In the genomic region with DNA sequence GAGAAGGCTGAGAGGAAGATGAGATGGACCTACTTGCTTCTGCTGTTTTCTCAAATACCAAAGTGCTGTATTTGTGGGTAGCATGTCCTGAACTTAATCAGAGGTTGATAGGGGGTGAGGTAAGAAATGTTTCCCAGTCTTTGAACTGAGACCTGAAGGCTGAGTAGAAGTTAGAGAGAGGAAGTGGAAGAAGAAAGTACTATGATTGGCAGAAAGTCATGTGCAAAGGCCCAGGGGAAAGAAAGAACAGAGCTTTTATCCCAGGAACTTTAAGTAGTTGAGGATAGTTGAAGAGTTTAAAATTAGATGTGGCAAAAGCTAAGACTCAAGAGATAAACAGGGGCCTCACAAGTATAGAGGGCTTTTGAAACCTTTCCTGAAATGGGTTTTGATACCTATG, we compare ENCODE assay signal across 23 cellular contexts.
"Had no signal": no experiment of that assay in that cellular context is flagged by ENCODE, and none has a peak within 500 bp of the region (broad histone marks: within the 10 kb centered on the region; RNA-seq: fewer than 3 reads in every experiment).

No MANE protein-coding gene starts in this region.

- FAIRE-seq: endometrium, islet of Langerhans had no signal

- H3K4me3 ChIP-seq: colonic mucosa, esophagus squamous epithelium, gastrocnemius medialis, heart right ventricle, left lung, lower lobe of right lung, mucosa of descending colon had no signal

- DNase-seq: colonic mucosa; cortex of kidney; effector CD8-positive, alpha-beta T cell; effector memory CD8-positive, alpha-beta T cell; endodermal cell; erythroblast; esophagus squamous epithelium; foreskin melanocyte; gastrocnemius medialis; glutamatergic neuron; head of caudate nucleus; heart right ventricle; hippocampal formation; left cardiac atrium; left lung; left ventricle myocardium superior; lower lobe of right lung; mesenchymal stem cell; mucosa of descending colon; naive B cell had no signal

- H3K36me3 ChIP-seq: colonic mucosa, esophagus squamous epithelium, gastrocnemius medialis, heart right ventricle, left lung, lower lobe of right lung had no signal

- H3K9me3 ChIP-seq: colonic mucosa, esophagus squamous epithelium, gastrocnemius medialis, heart right ventricle, left lung, lower lobe of right lung, mucosa of descending colon had no signal

- H3K4me1 ChIP-seq: colonic mucosa, esophagus squamous epithelium, gastrocnemius medialis, heart right ventricle, left lung, lower lobe of right lung had no signal

- H3K27ac ChIP-seq: colonic mucosa, epithelial cell of prostate, esophagus squamous epithelium, gastrocnemius medialis, heart right ventricle, left lung, lower lobe of right lung had no signal

- ATAC-seq: effector memory CD8-positive, alpha-beta T cell; gastrocnemius medialis; heart right ventricle; left cardiac atrium; left lung; left ventricle myocardium superior; lower lobe of right lung; mucosa of descending colon had no signal

- H3K27me3 ChIP-seq: colonic mucosa had no signal
